9 cellular contexts compared by ENCODE assay signal in genomic region chr11:1852885-1853284, GRCh38. TPM values are rescaled to one million over a fixed set of nuclear protein-coding genes. Genes with fewer than 3 reads are reported as not detected.
DNase-seq lines count a peak whose midpoint lies in the region; ATAC-seq, FAIRE-seq and TF ChIP-seq lines count a peak whose summit lies in the region.
"Had no signal": no experiment of that assay in that cellular context is flagged by ENCODE, and none has a peak within 500 bp of the region (broad histone marks: within the 10 kb centered on the region; RNA-seq: fewer than 3 reads in every experiment).

Gene LSP1, plus strand, starts transcription at chr11:1853084. Its CDS starts 61 bp downstream, at chr11:1853145.

- peaks cover 0 to 24% (median 0%) of the 10 kb centered on the region in 6 donors for H3K36me3 ChIP-seq in spleen

- H3K27ac ChIP-seq in spleen, result peak within 1 kb of the TSS; percentile 79 to 94 (median 92)

- no peak for FAIRE-seq in H54 (lab: Jason Lieb, UNC)
- FAIRE-seq: keratinocyte had no signal

- ATAC-seq in GM18520 (IDR thresholded peaks at IDR 0.05; ENCODE audit: unreplicated experiment) (peak; percentile 31), HG03039 (IDR thresholded peaks at IDR 0.05; ENCODE audit: unreplicated experiment) (peak; percentile 30)

- intact Hi-C loops in T-helper 2 cell treated with Interferon-gamma antibody and Interleukin-4, amounts not matched to agents 100 ng/mL and 5 ng/mL, for 36 hours (cut with micrococcal nuclease), result loop anchor here (2.0 to 10.0 kb wide), 3 partner anchors 30 to 552 kb away; partner anchors contain the start of gene TSSC4
- intact Hi-C loops in spleen (cut with DNase I; ENCODE audit: low total_unique reads), result no loop called here

- H3K27me3 ChIP-seq in spleen (replicated peaks in 1 of 7), result no peaks in the 10 kb centered on the region

- peak within 1 kb of the TSS; percentile 56 to 74 (median 59) for H3K4me3 ChIP-seq in spleen

- TF ChIP-seq POLR2A in spleen (IDR thresholded peaks at IDR 0.05) (no peak), H54 (IDR thresholded peaks at IDR 0.05; ENCODE audit: low read depth, low read length) (no peak)

- TF ChIP-seq CTCF in spleen (IDR thresholded peaks at IDR 0.05 in 8 of 11, conservative IDR thresholded peaks at IDR 0.05 in 3 of 11), result no peak

- WGBS in spleen, 5 donors, result 17 to 31% (median 29%) methylated on average over 18 of the region's 18 CpGs

- peak; percentile 87 for DNase-seq in central memory CD4-positive, alpha-beta T cell
- DNase-seq in spleen (peak; percentile 95), H54 (ENCODE audit: insufficient read length, low spot score) (no peak), dedifferentiated amniotic fluid mesenchymal stem cell (ENCODE audit: extremely low spot score) (no peak), NCI-H345 treated with DMSO at 0.1 percent for 48 hours (lab: John Stamatoyannopoulos, UW; ENCODE audit: unreplicated experiment) (no peak)

- no peaks in the 10 kb centered on the region for H3K9me3 ChIP-seq in spleen

- peaks cover 45 to 100% (median 82%) of the 10 kb centered on the region in 6 donors for H3K4me1 ChIP-seq in spleen

RNA-seq across cellular contexts. Expression of gene LSP1, which starts in this region (rescaled TPM):
- total RNA-seq in T-helper 2 cell treated with Interferon-gamma antibody and Interleukin-4, amounts not matched to agents 100 ng/mL and 5 ng/mL, for 36 hours, result 600 and 607 TPM in 2 replicates
- total RNA-seq in spleen, result 100 to 1,000 TPM; 227 to 422 (median 358) TPM
- polyA plus RNA-seq in spleen, result 100 to 1,000 TPM; 136 to 350 (median 148) TPM

Comparison
In these comparisons a context has a peak if more than half of its experiments do, and no peak if none do; other contexts are left out.
1. DNase-seq: peak in central memory CD4-positive, alpha-beta T cell (single experiment) and spleen (single experiment); none in H54 (single experiment), dedifferentiated amniotic fluid mesenchymal stem cell (single experiment) and NCI-H345 treated with DMSO at 0.1 percent for 48 hours (single experiment).